In the genomic region with DNA sequence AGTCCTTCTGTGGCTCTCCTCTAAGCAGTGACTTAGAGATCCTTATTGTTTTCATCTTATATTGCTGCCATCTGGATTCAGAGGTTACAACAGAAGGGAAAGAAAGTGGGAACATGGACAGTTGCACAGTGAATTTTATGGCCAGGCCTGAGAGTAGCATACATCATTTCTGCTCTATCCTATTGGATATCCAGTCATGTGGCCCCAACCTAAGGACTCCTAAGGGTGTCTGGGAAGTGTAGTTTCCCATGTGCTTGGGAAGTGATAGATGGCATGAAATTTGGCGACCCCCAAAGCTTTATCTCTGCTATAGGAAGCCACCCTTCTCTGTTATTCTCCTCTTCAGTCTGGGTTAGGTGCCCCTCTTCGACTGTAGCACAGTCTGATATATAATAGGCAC, we compare ENCODE assay signal across 22 cellular contexts. TPM values are rescaled to one million over a fixed set of nuclear protein-coding genes. Genes with fewer than 3 reads are reported as not detected.
DNase-seq lines count a peak whose midpoint lies in the region; ATAC-seq and TF ChIP-seq lines count a peak whose summit lies in the region.
"Had no signal": no experiment of that assay in that cellular context is flagged by ENCODE, and none has a peak within 500 bp of the region (broad histone marks: within the 10 kb centered on the region; RNA-seq: fewer than 3 reads in every experiment).

No MANE protein-coding gene starts in this region.

- no peak for TF ChIP-seq POLR2A in Peyer's patch (IDR thresholded peaks at IDR 0.05)

- TF ChIP-seq CTCF in neural crest cell (conservative IDR thresholded peaks at IDR 0.05) (no peak), Peyer's patch (IDR thresholded peaks at IDR 0.05) (no peak)

- H3K27ac ChIP-seq in GM23248, result peak overlapping the region; percentile 55; the same call in 1 of the 2 replicates
- H3K27ac ChIP-seq in Peyer's patch, result no peak overlapping the region
- H3K27ac ChIP-seq: brain microvascular endothelial cell had no signal

- peaks cover 29% of the 10 kb centered on the region for H3F3A ChIP-seq in GM23248 (ENCODE audit: insufficient read depth)

- no peaks in the 10 kb centered on the region for H3K27me3 Mint-ChIP-seq in activated CD4-positive, alpha-beta T cell treated with anti-CD3 and anti-CD28 coated beads for 36 hours
- no peaks in the 10 kb centered on the region for H3K27me3 Mint-ChIP-seq in activated naive CD8-positive, alpha-beta T cell treated with anti-CD3 and anti-CD28 coated beads, Interleukin-2, amount 50 U/mL, for 24 hours
- no peaks in the 10 kb centered on the region for H3K27me3 Mint-ChIP-seq in neural crest cell (ENCODE audit: low read depth)
- H3K27me3 Mint-ChIP-seq: type B pancreatic cell had no signal

- peak overlapping the region; percentile 25 for H3K4me2 ChIP-seq in GM23248 (ENCODE audit: unreplicated experiment)
- H3K4me2 ChIP-seq: SK-N-SH had no signal

- H3K27ac Mint-ChIP-seq in activated CD4-positive, alpha-beta T cell treated with anti-CD3 and anti-CD28 coated beads for 36 hours, result peak overlapping the region; percentile 29
- H3K27ac Mint-ChIP-seq in activated naive CD8-positive, alpha-beta T cell treated with anti-CD3 and anti-CD28 coated beads, Interleukin-2, amount 50 U/mL, for 24 hours, result peak overlapping the region; percentile 67
- peak overlapping the region; percentile 48 for H3K27ac Mint-ChIP-seq in neural crest cell (ENCODE audit: unreplicated experiment)
- H3K27ac Mint-ChIP-seq: activated naive CD8-positive, alpha-beta T cell treated with anti-CD3 and anti-CD28 coated beads, Interleukin-2, amount 10 ng/mL, durations not matched to agents 7 days and 5 days; endodermal cell; type B pancreatic cell had no signal

- WGBS in GM23248 (ENCODE audit: low coverage in 1 of 2, low lambda C conversion rate in 2 of 2, missing lambda C conversion rate in 2 of 2), 2 experiments, result 49 to 52% methylated on average over 2 of the region's 2 CpGs

- ATAC-seq in activated CD4-positive, alpha-beta T cell treated with anti-CD3 and anti-CD28 coated beads for 36 hours, result no peak
- no peak for ATAC-seq in activated naive CD8-positive, alpha-beta T cell treated with anti-CD3 and anti-CD28 coated beads, Interleukin-2, amount 50 U/mL, for 24 hours
- no peak for ATAC-seq in GM19455 (IDR thresholded peaks at IDR 0.05; ENCODE audit: unreplicated experiment)

- H3K4me3 Mint-ChIP-seq in activated CD4-positive, alpha-beta T cell treated with anti-CD3 and anti-CD28 coated beads for 36 hours, result no peak overlapping the region
- H3K4me3 Mint-ChIP-seq in activated naive CD8-positive, alpha-beta T cell treated with anti-CD3 and anti-CD28 coated beads, Interleukin-2, amount 50 U/mL, for 24 hours, result no peak overlapping the region
- H3K4me3 Mint-ChIP-seq in neural crest cell, result no peak overlapping the region
- H3K4me3 Mint-ChIP-seq: activated naive CD8-positive, alpha-beta T cell treated with anti-CD3 and anti-CD28 coated beads, Interleukin-2, amount 10 ng/mL, durations not matched to agents 7 days and 5 days; endodermal cell; type B pancreatic cell had no signal

- no peaks in the 10 kb centered on the region for H3K9me3 ChIP-seq in GM23248 (ENCODE audit: low read depth)
- H3K9me3 ChIP-seq in Peyer's patch, result no peaks in the 10 kb centered on the region
- H3K9me3 ChIP-seq: SK-N-SH, stomach had no signal

- intact Hi-C loops in activated CD4-positive, alpha-beta T cell treated with anti-CD3 and anti-CD28 coated beads for 36 hours (cut with DNase I, micrococcal nuclease), result loop anchor here in 1 of 2 experiments (10.0 kb wide), 1 partner anchor 932 kb away; a partner anchor contains a TSS

- peaks cover 90% of the 10 kb centered on the region for H3K4me1 Mint-ChIP-seq in activated CD4-positive, alpha-beta T cell treated with anti-CD3 and anti-CD28 coated beads for 36 hours
- peaks cover 95% of the 10 kb centered on the region for H3K4me1 Mint-ChIP-seq in activated naive CD8-positive, alpha-beta T cell treated with anti-CD3 and anti-CD28 coated beads, Interleukin-2, amount 50 U/mL, for 24 hours
- H3K4me1 Mint-ChIP-seq in neural crest cell, result peaks cover 56% of the 10 kb centered on the region

- H3K4me3 ChIP-seq in GM23248 (no peak overlapping the region), Peyer's patch (no peak overlapping the region)
- H3K4me3 ChIP-seq: coronary artery, left lung, stomach had no signal

- H3K27me3 ChIP-seq in GM23248 (replicated peaks; ENCODE audit: insufficient read depth) (no peaks in the 10 kb centered on the region), Peyer's patch (no peaks in the 10 kb centered on the region)
- H3K27me3 ChIP-seq: brain microvascular endothelial cell, left lung, stomach had no signal

- H3K36me3 ChIP-seq in GM23248 (ENCODE audit: low read depth) (no peaks in the 10 kb centered on the region), Peyer's patch (no peaks in the 10 kb centered on the region)
- H3K36me3 ChIP-seq: brain microvascular endothelial cell, left lung, stomach had no signal

- no peaks in the 10 kb centered on the region for H3K36me3 Mint-ChIP-seq in activated CD4-positive, alpha-beta T cell treated with anti-CD3 and anti-CD28 coated beads for 36 hours (ENCODE audit: low read depth)
- peaks cover 1% of the 10 kb centered on the region for H3K36me3 Mint-ChIP-seq in activated naive CD8-positive, alpha-beta T cell treated with anti-CD3 and anti-CD28 coated beads, Interleukin-2, amount 50 U/mL, for 24 hours (ENCODE audit: low read depth)
- H3K36me3 Mint-ChIP-seq in neural crest cell (ENCODE audit: low read depth), result no peaks in the 10 kb centered on the region
- H3K36me3 Mint-ChIP-seq: type B pancreatic cell had no signal

- DNase-seq in activated CD4-positive, alpha-beta T cell treated with anti-CD3 and anti-CD28 coated beads for 36 hours, result no peak
- DNase-seq in activated CD4-positive, alpha-beta T cell treated with anti-CD3 and anti-CD28 coated beads for 48 hours, result no peak
- DNase-seq in GM23248, result no peak
- DNase-seq in activated naive CD8-positive, alpha-beta T cell treated with anti-CD3 and anti-CD28 coated beads, Interleukin-2, amount 50 U/mL, for 24 hours, result no peak
- no peak for DNase-seq in neural crest cell (ENCODE audit: low read depth, low spot score)
- no peak for DNase-seq in Peyer's patch
- no peak for DNase-seq in cerebellar nuclear complex (lab: John Stamatoyannopoulos, UW)
- DNase-seq: activated CD4-positive, alpha-beta T cell treated with anti-CD3 and anti-CD28 coated beads for 4 hours; activated naive CD8-positive, alpha-beta T cell treated with anti-CD3 and anti-CD28 coated beads, Interleukin-2, amount 10 ng/mL, durations not matched to agents 7 days and 5 days; activated T-cell treated with anti-CD3 and anti-CD28 coated beads for 4 hours; endodermal cell; left lung; NCI-H2107; RPMI8226; SK-N-SH; small intestine; stimulated activated CD4-positive, alpha-beta T cell treated with anti-CD3 and anti-CD28 coated beads, Interleukin-2, amount 100 ng/mL, for 48 hours; stomach had no signal

- POLR2A ChIA-PET in activated CD4-positive, alpha-beta T cell treated with anti-CD3 and anti-CD28 coated beads for 36 hours (lab: Charles Lee), result no interaction called here

- H2AFZ ChIP-seq in GM23248, result no peak overlapping the region

- no peaks in the 10 kb centered on the region for H4K20me1 ChIP-seq in GM23248 (ENCODE audit: insufficient read depth)

- no peaks in the 10 kb centered on the region for H3K79me2 ChIP-seq in GM23248 (ENCODE audit: insufficient read depth)

- CTCF ChIA-PET in activated CD4-positive, alpha-beta T cell treated with anti-CD3 and anti-CD28 coated beads for 36 hours (lab: Charles Lee), result no interaction called here

- peaks cover 6% of the 10 kb centered on the region for H3K9me3 Mint-ChIP-seq in activated CD4-positive, alpha-beta T cell treated with anti-CD3 and anti-CD28 coated beads for 36 hours (ENCODE audit: low read depth)
- H3K9me3 Mint-ChIP-seq in activated naive CD8-positive, alpha-beta T cell treated with anti-CD3 and anti-CD28 coated beads, Interleukin-2, amount 50 U/mL, for 24 hours, result peaks cover 3% of the 10 kb centered on the region
- peaks cover 2% of the 10 kb centered on the region for H3K9me3 Mint-ChIP-seq in neural crest cell
- H3K9me3 Mint-ChIP-seq: type B pancreatic cell had no signal

- no peaks in the 10 kb centered on the region for H3K9me2 ChIP-seq in GM23248 (ENCODE audit: insufficient read depth)
- H3K9me2 ChIP-seq: SK-N-SH had no signal

- in situ Hi-C loops in GM23248 (cut with MboI), result no loop called here

- H3K4me1 ChIP-seq in GM23248 (ENCODE audit: insufficient read depth) (peaks cover 43% of the 10 kb centered on the region), Peyer's patch (peaks cover 0 to 5% (median 0%) of the 10 kb centered on the region in 4 donors)

- no peak overlapping the region for H3K9ac ChIP-seq in GM23248
- H3K9ac ChIP-seq: SK-N-SH had no signal

RNA-seq across cellular contexts. Expression of a gene that starts 51.9 kb away (rescaled TPM):
- 10 to 100 TPM; 31.1 to 32.0 TPM for total RNA-seq in activated CD4-positive, alpha-beta T cell treated with anti-CD3 and anti-CD28 coated beads for 36 hours
- total RNA-seq in GM23248 (2014; rRNA removed; shearing (Covaris generic)), result 3.0 and 3.5 TPM in 2 replicates
- 3.7 and 4.7 TPM in 2 replicates for polyA plus RNA-seq in GM23248 (2016; fragmentation: Nextera tagmentation; extraction: Ambion mirVana)
- total RNA-seq in neural crest cell (62.8 and 64.8 TPM in 2 replicates), Peyer's patch (10 to 100 TPM in 1 of 4 donors, 1 to 10 TPM in 3; 1.2 to 10.7 (median 2.9) TPM)
